In the genomic region with DNA sequence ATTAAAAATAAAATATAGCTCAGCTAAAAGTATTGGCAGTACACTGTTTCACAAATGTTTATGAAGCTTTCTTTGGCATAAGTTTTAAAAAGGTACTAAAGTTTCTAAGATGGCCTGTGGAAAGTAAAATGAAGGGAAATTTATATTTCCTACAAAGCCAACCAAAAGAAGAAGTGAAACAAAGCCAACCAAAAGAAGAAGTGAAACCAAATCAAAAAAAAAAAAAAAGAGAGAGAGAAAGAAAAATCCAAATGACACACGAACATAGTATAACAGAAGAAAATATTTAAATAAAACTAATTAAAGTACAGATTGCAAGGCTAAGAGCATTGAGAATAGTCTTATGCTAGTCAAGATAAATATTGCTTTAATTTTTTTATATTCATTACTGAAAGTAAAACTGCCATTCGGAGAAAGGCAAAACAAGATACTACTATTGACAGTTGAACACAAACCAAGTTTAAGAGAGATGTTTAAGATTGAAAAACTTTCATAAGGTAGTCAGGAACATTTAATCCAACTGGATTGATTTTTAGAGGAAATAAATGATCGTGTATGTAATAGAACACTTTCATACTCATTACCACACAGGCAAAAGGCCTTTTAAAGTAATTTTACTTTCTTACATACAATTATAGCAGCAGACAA, we compare ENCODE assay signal across 11 cellular contexts. TPM values are rescaled to one million over a fixed set of nuclear protein-coding genes. Genes with fewer than 3 reads are reported as not detected.
DNase-seq lines count a peak whose midpoint lies in the region; ATAC-seq, FAIRE-seq and TF ChIP-seq lines count a peak whose summit lies in the region.
"Had no signal": no experiment of that assay in that cellular context is flagged by ENCODE, and none has a peak within 500 bp of the region (broad histone marks: within the 10 kb centered on the region; RNA-seq: fewer than 3 reads in every experiment).

No MANE protein-coding gene starts in this region.

- DNase-seq in GM18507 (ENCODE audit: extremely low spot score, insufficient read length, low read depth) (no peak), occipital lobe (lab: John Stamatoyannopoulos, UW) (no peak), HuH-7.5 (ENCODE audit: low spot score) (no peak), NCI-H510A (lab: John Stamatoyannopoulos, UW) (no peak), DMS153 (lab: John Stamatoyannopoulos, UW) (no peak)
- DNase-seq: dorsolateral prefrontal cortex, nucleus accumbens had no signal

- H4K20me1 ChIP-seq in OCI-LY3 (ENCODE audit: insufficient read depth, low read length) = no peaks in the 10 kb centered on the region

- ATAC-seq in GM21390 (IDR thresholded peaks at IDR 0.05; ENCODE audit: unreplicated experiment) = peak; percentile 91
- ATAC-seq in HG03103 (IDR thresholded peaks at IDR 0.05; ENCODE audit: low read depth, unreplicated experiment) = peak; percentile 82

- H3K4me3 ChIP-seq in OCI-LY3 (ENCODE audit: low read length) = peak overlapping the region; percentile 29
- H3K4me3 ChIP-seq: dorsolateral prefrontal cortex had no signal

- peaks cover 26% of the 10 kb centered on the region; the same call in 1 of the 2 replicates for H3K9me3 ChIP-seq in OCI-LY3 (ENCODE audit: insufficient read depth, low read length)

- H3K27me3 ChIP-seq in OCI-LY3 (ENCODE audit: low read depth, low read length) = no peaks in the 10 kb centered on the region
- H3K27me3 ChIP-seq: dorsolateral prefrontal cortex had no signal

- peak overlapping the region; percentile 30; the same call in 1 of the 2 replicates for H3K27ac ChIP-seq in OCI-LY3 (ENCODE audit: low read length)
- H3K27ac ChIP-seq: dorsolateral prefrontal cortex had no signal

- H3K4me1 ChIP-seq in OCI-LY3 (ENCODE audit: low read length) = peaks cover 15% of the 10 kb centered on the region

- FAIRE-seq in GM18507 (lab: Jason Lieb, UNC) = peak; percentile 46

- H2AFZ ChIP-seq in OCI-LY3 (ENCODE audit: low read depth, low read length) = no peak overlapping the region

- peak overlapping the region; percentile 36 for H3K4me2 ChIP-seq in OCI-LY3 (ENCODE audit: low read length)

- H3K9ac ChIP-seq in OCI-LY3 (ENCODE audit: low read length) = no peak overlapping the region

- TF ChIP-seq CTCF in OCI-LY3 (IDR thresholded peaks at IDR 0.05; ENCODE audit: low read depth, low read length) = no peak

- peaks cover 18% of the 10 kb centered on the region for H3K36me3 ChIP-seq in OCI-LY3 (replicated peaks; ENCODE audit: low read depth, low read length)

- H3K79me2 ChIP-seq in OCI-LY3 (ENCODE audit: low read length) = no peaks in the 10 kb centered on the region

RNA-seq across cellular contexts. Expression of a gene that starts 12.8 kb away (rescaled TPM):
- total RNA-seq in occipital lobe = 66.8 TPM
- total RNA-seq: activated T-helper 2 cell treated with anti-CD3 and anti-CD28 coated beads, Interferon-gamma antibody, Interleukin-2, Interleukin-4, amounts not matched to agents 10 μg/mL and 5 μg/mL and 100 μg/mL, durations not matched to agents 14 hours and 24 hours and 36 hours had no signal
